ENCODE assay signal across 10 cellular contexts in genomic region chr13:110799246-110800236, GRCh38.
A peak's percentile ranks its signal among the peaks of the same experiment; 100 is the strongest.
DNase-seq lines count a peak whose midpoint lies in the region; ATAC-seq, FAIRE-seq and TF ChIP-seq lines count a peak whose summit lies in the region.
"Had no signal": no experiment of that assay in that cellular context is flagged by ENCODE, and none has a peak within 500 bp of the region (broad histone marks: within the 10 kb centered on the region; RNA-seq: fewer than 3 reads in every experiment).

No MANE protein-coding gene starts in this region.

- H3K9ac ChIP-seq in GM12878 (ENCODE audit: control insufficient read depth, insufficient read depth, low read length): no peak overlapping the region

- H3K4me3 ChIP-seq in HFF-Myc (replicated peaks; ENCODE audit: low read depth, low read length) (peak overlapping the region; percentile 29), GM12878 (no peak overlapping the region), left lung (no peak overlapping the region)

- FAIRE-seq in GM12878 (lab: Jason Lieb, UNC): no peak

- H3K27me3 ChIP-seq in GM12878 (replicated peaks in 1 of 2; ENCODE audit: control insufficient read depth in 2 of 2, insufficient read depth in 2 of 2, low read length in 1 of 2): peaks cover 0 to 10% of the 10 kb centered on the region in 2 experiments; a peak in 2 of 4 replicates
- peaks cover 0 to 47% of the 10 kb centered on the region in 2 donors for H3K27me3 ChIP-seq in left lung

- H3K9me3 ChIP-seq in GM12878 (replicated peaks; ENCODE audit: control insufficient read depth, insufficient read depth, low read length): no peaks in the 10 kb centered on the region; the same call in 2 of the 3 replicates
- no peaks in the 10 kb centered on the region for H3K9me3 ChIP-seq in left lung

- H3K27ac ChIP-seq in GM12878 (ENCODE audit: control insufficient read depth, insufficient read depth) (no peak overlapping the region), left lung (peak overlapping the region; percentile 39 to 57)
- H3K27ac ChIP-seq: foreskin keratinocyte had no signal

- in situ Hi-C loops in GM12878 (cut with MboI): no loop called here

- SMC1A ChIA-PET in GM12878 (lab: Charles Lee; ENCODE audit: uncharacterized antibody, unreplicated experiment): no interaction called here

- DNase-seq in HFF-Myc (ENCODE audit: extremely low read depth, low read depth): peak; percentile 85
- DNase-seq in GM12878 (ENCODE audit: low read depth, low spot score): no peak
- peak in 1 of 2 donors; percentile 63 for DNase-seq in left lung
- peak; percentile 57 for DNase-seq in smooth muscle cell of the brain vasculature (ENCODE audit: low read depth, low spot score)
- no peak for DNase-seq in activated gamma-delta T cell treated with Interleukin-2 at 50 U/mL for 16 hours
- DNase-seq in NCI-H524 (lab: John Stamatoyannopoulos, UW): no peak
- no peak for DNase-seq in NCI-H2227 treated with DMSO at 0.1 percent for 48 hours (lab: John Stamatoyannopoulos, UW)
- DNase-seq: foreskin keratinocyte, NCI-H69 had no signal

- ATAC-seq in GM12878: no peak
- ATAC-seq in left lung: peak; percentile 68
- ATAC-seq in HG03139 (IDR thresholded peaks at IDR 0.05; ENCODE audit: unreplicated experiment): no peak
- ATAC-seq: foreskin keratinocyte had no signal

- TF ChIP-seq CTCF in HFF-Myc (IDR thresholded peaks at IDR 0.05; ENCODE audit: low read depth, low read length, missing control alignments) (no peak), GM12878 (IDR thresholded peaks at IDR 0.05 in 2 of 3, conservative IDR thresholded peaks at IDR 0.05 in 1 of 3; ENCODE audit: control insufficient read depth in 2 of 3, extremely low read depth in 1 of 3, insufficient read depth in 1 of 3, low read depth in 3 of 3, low read length in 3 of 3) (no peak), left lung (IDR thresholded peaks at IDR 0.05) (no peak)

- 51% methylated on average over 30 of the region's 30 CpGs for WGBS in GM12878 (ENCODE audit: insufficient coverage, insufficient replicate concordance, low lambda C conversion rate, missing lambda C conversion rate)

- H2AFZ ChIP-seq in GM12878 (ENCODE audit: control insufficient read depth, low read depth, low read length): no peak overlapping the region; the same call in 1 of the 2 replicates

- BruUV-seq in GM12878 (replicated peaks; lab: Mats Ljungman, UMichigan): no TSS peak

- RAD21 ChIA-PET in GM12878 (lab: Charles Lee; ENCODE audit: unreplicated experiment): interaction anchor here (1.5 kb wide), 1 partner anchor 22 kb away, joined by 3 read pairs; no protein-coding TSS in a partner anchor

- no peaks in the 10 kb centered on the region for H3K4me1 ChIP-seq in GM12878 (ENCODE audit: control insufficient read depth, insufficient read depth, low read length)
- H3K4me1 ChIP-seq in left lung: no peaks in the 10 kb centered on the region
- H3K4me1 ChIP-seq: foreskin keratinocyte had no signal

- no peak for TF ChIP-seq EP300 in GM12878 (IDR thresholded peaks at IDR 0.05; ENCODE audit: borderline replicate concordance in 1 of 2, control insufficient read depth in 1 of 2, low read depth in 2 of 2, low read length in 2 of 2)

- no peak for TF ChIP-seq POLR2A in GM12878 (IDR thresholded peaks at IDR 0.05; ENCODE audit: low read depth, low read length)

- intact Hi-C loops in GM12878 (cut with micrococcal nuclease; ENCODE audit: unreplicated experiment) (no loop called here), left lung (cut with DNase I) (no loop called here)

- CTCF ChIA-PET in GM12878 (lab: Yijun Ruan, JAX): interaction anchor here (0.6 kb wide), 1 partner anchor 15 kb away, joined by 3 read pairs; no protein-coding TSS in a partner anchor

- H3K4me2 ChIP-seq in GM12878 (ENCODE audit: control insufficient read depth, insufficient read depth): peak overlapping the region; percentile 30; the same call in 1 of the 2 replicates

- no peaks in the 10 kb centered on the region for H3K36me3 ChIP-seq in GM12878 (ENCODE audit: control insufficient read depth in 2 of 2, insufficient read depth in 2 of 2, low read length in 1 of 2)
- no peaks in the 10 kb centered on the region for H3K36me3 ChIP-seq in left lung

- TF ChIP-seq RAD21 in GM12878 (IDR thresholded peaks at IDR 0.05; ENCODE audit: insufficient read depth, low read depth, low read length): no peak

- H3K79me2 ChIP-seq in GM12878 (ENCODE audit: control insufficient read depth, insufficient read depth, low read length): no peaks in the 10 kb centered on the region

- POLR2A ChIA-PET in GM12878 (lab: Charles Lee): interaction anchor here (0.5 kb wide), 1 partner anchor 92 kb away, joined by 4 read pairs; no protein-coding TSS in a partner anchor

- no peaks in the 10 kb centered on the region for H4K20me1 ChIP-seq in GM12878 (ENCODE audit: control insufficient read depth, insufficient read depth)

TF ChIP-seq in GM12878, 131 proteins besides CTCF, POLR2A, EP300 and RAD21 (continues in another document):
- no peak for TF ChIP-seq KDM1A (IDR thresholded peaks at IDR 0.05; ENCODE audit: borderline replicate concordance)
- TF ChIP-seq GATAD2B (conservative IDR thresholded peaks at IDR 0.05; ENCODE audit: low read depth): no peak
- no peak for TF ChIP-seq SIN3A (IDR thresholded peaks at IDR 0.05; ENCODE audit: low read depth, low read length)
- no peak for TF ChIP-seq BMI1 (IDR thresholded peaks at IDR 0.05; ENCODE audit: borderline replicate concordance)
- no peak for TF ChIP-seq RCOR1 (conservative IDR thresholded peaks at IDR 0.05; ENCODE audit: low read depth, low read length)
- TF ChIP-seq NBN (IDR thresholded peaks at IDR 0.05): no peak
- no peak for TF ChIP-seq RELB (IDR thresholded peaks at IDR 0.05; ENCODE audit: low read depth)
- no peak for TF ChIP-seq TCF3 (IDR thresholded peaks at IDR 0.05; ENCODE audit: borderline replicate concordance, insufficient read depth, low read depth, low read length)
- no peak for TF ChIP-seq JUNB (IDR thresholded peaks at IDR 0.05)
- no peak for TF ChIP-seq HDGF (IDR thresholded peaks at IDR 0.05)
- TF ChIP-seq REST (IDR thresholded peaks at IDR 0.05; ENCODE audit: low read depth, low read length): no peak
- no peak for TF ChIP-seq LARP7 (IDR thresholded peaks at IDR 0.05)
- TF ChIP-seq NKRF (conservative IDR thresholded peaks at IDR 0.05): no peak
- TF ChIP-seq RBBP5 (conservative IDR thresholded peaks at IDR 0.05): no peak
- TF ChIP-seq MXI1 (IDR thresholded peaks at IDR 0.05; ENCODE audit: low read depth, low read length): no peak
- no peak for TF ChIP-seq SMARCA5 (IDR thresholded peaks at IDR 0.05)
- TF ChIP-seq STAT1 (conservative IDR thresholded peaks at IDR 0.05): no peak
- no peak for TF ChIP-seq SPI1 (IDR thresholded peaks at IDR 0.05; ENCODE audit: borderline replicate concordance, insufficient read depth, low read depth, low read length)
- no peak for TF ChIP-seq CHD1 (IDR thresholded peaks at IDR 0.05; ENCODE audit: low read depth, low read length)

Comparison
In these comparisons a context has a peak if more than half of its experiments do, and no peak if none do; other contexts are left out.
1. DNase-seq: peak in HFF-Myc (single experiment) and smooth muscle cell of the brain vasculature (single experiment); none in GM12878 (single experiment), activated gamma-delta T cell treated with Interleukin-2 at 50 U/mL for 16 hours (single experiment), NCI-H524 (0 of 2) and NCI-H2227 treated with DMSO at 0.1 percent for 48 hours (single experiment).